ENCODE assay signal across 1 cellular context in genomic region chr12:68628698-68629097, GRCh38.
TF ChIP-seq lines count a peak whose summit lies in the region.

No MANE protein-coding gene starts in this region.

TF ChIP-seq in WTC11, 78 proteins besides CTCF, POLR2A, EP300 and RAD21 (continued from another document):
- TF ChIP-seq ZNF425 (CRISPR knock-in tag; conservative IDR thresholded peaks at IDR 0.05) (no peak), TCF7 (CRISPR knock-in tag; IDR thresholded peaks at IDR 0.05; ENCODE audit: low read depth) (no peak)
TF ChIP-seq in WTC11: peak in this region for 0.
